ENCODE assay signal across 1 cellular context in the genomic region with DNA sequence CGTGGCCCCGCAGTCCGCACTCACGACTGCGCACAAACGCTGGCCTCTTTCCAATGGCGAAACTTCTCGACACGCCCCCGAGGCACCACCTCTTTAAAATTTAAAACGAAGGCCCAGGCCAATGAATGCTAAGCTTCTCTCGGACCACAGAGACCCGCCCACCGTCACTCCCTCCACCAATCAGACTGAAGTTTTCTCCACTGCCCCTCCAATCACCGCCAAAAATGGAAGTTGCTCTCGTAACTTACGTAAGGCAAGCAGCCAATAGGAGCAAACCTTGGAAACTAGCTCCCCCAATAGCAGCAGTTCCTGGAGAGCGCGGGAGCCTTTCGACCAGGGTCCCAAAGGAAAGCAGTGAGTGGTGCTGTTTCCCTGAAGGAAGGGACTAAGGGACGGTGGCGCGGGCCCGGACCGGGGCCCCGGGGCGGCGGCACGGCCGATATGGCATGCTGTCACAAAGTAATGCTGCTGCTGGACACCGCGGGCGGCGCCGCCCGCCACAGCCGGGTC.
TF ChIP-seq lines count a peak whose summit lies in the region.

A gene with protein sequence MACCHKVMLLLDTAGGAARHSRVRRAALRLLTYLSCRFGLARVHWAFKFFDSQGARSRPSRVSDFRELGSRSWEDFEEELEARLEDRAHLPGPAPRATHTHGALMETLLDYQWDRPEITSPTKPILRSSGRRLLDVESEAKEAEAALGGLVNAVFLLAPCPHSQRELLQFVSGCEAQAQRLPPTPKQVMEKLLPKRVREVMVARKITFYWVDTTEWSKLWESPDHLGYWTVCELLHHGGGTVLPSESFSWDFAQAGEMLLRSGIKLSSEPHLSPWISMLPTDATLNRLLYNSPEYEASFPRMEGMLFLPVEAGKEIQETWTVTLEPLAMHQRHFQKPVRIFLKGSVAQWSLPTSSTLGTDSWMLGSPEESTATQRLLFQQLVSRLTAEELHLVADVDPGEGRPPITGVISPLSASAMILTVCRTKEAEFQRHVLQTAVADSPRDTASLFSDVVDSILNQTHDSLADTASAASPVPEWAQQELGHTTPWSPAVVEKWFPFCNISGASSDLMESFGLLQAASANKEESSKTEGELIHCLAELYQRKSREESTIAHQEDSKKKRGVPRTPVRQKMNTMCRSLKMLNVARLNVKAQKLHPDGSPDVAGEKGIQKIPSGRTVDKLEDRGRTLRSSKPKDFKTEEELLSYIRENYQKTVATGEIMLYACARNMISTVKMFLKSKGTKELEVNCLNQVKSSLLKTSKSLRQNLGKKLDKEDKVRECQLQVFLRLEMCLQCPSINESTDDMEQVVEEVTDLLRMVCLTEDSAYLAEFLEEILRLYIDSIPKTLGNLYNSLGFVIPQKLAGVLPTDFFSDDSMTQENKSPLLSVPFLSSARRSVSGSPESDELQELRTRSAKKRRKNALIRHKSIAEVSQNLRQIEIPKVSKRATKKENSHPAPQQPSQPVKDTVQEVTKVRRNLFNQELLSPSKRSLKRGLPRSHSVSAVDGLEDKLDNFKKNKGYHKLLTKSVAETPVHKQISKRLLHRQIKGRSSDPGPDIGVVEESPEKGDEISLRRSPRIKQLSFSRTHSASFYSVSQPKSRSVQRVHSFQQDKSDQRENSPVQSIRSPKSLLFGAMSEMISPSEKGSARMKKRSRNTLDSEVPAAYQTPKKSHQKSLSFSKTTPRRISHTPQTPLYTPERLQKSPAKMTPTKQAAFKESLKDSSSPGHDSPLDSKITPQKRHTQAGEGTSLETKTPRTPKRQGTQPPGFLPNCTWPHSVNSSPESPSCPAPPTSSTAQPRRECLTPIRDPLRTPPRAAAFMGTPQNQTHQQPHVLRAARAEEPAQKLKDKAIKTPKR (N-terminal part only) (plus strand): TSS at position 324 of the 510 bp plus-strand sequence. CDS start 118 bp downstream, at position 442.

TF ChIP-seq in GM12878, 131 proteins besides CTCF, POLR2A, EP300 and RAD21 (continued from another document):
- TF ChIP-seq ATF2 (IDR thresholded peaks at IDR 0.05; ENCODE audit: low read length), result no peak
- no peak for TF ChIP-seq ATF7 (IDR thresholded peaks at IDR 0.05; ENCODE audit: low read depth)
- TF ChIP-seq PAX5 (IDR thresholded peaks at IDR 0.05; ENCODE audit: borderline replicate concordance, low read depth, low read length), result 0 out of 2 replicates have a peak, but pooled peaks have one; percentile 6
- TF ChIP-seq, protein P1, sequence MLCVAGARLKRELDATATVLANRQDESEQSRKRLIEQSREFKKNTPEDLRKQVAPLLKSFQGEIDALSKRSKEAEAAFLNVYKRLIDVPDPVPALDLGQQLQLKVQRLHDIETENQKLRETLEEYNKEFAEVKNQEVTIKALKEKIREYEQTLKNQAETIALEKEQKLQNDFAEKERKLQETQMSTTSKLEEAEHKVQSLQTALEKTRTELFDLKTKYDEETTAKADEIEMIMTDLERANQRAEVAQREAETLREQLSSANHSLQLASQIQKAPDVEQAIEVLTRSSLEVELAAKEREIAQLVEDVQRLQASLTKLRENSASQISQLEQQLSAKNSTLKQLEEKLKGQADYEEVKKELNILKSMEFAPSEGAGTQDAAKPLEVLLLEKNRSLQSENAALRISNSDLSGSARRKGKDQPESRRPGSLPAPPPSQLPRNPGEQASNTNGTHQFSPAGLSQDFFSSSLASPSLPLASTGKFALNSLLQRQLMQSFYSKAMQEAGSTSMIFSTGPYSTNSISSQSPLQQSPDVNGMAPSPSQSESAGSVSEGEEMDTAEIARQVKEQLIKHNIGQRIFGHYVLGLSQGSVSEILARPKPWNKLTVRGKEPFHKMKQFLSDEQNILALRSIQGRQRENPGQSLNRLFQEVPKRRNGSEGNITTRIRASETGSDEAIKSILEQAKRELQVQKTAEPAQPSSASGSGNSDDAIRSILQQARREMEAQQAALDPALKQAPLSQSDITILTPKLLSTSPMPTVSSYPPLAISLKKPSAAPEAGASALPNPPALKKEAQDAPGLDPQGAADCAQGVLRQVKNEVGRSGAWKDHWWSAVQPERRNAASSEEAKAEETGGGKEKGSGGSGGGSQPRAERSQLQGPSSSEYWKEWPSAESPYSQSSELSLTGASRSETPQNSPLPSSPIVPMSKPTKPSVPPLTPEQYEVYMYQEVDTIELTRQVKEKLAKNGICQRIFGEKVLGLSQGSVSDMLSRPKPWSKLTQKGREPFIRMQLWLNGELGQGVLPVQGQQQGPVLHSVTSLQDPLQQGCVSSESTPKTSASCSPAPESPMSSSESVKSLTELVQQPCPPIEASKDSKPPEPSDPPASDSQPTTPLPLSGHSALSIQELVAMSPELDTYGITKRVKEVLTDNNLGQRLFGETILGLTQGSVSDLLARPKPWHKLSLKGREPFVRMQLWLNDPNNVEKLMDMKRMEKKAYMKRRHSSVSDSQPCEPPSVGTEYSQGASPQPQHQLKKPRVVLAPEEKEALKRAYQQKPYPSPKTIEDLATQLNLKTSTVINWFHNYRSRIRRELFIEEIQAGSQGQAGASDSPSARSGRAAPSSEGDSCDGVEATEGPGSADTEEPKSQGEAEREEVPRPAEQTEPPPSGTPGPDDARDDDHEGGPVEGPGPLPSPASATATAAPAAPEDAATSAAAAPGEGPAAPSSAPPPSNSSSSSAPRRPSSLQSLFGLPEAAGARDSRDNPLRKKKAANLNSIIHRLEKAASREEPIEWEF (IDR thresholded peaks at IDR 0.05; ENCODE audit: insufficient replicate concordance, low read depth, low read length), result no peak
- no peak; the same call in 1 of the 2 replicates for TF ChIP-seq HCFC1 (IDR thresholded peaks at IDR 0.05; ENCODE audit: low read length)
- TF ChIP-seq GABPA (IDR thresholded peaks at IDR 0.05; ENCODE audit: low read depth), result no peak
- TF ChIP-seq ZNF622 (IDR thresholded peaks at IDR 0.05), result no peak
- TF ChIP-seq TARDBP (IDR thresholded peaks at IDR 0.05; ENCODE audit: borderline replicate concordance), result no peak
- TF ChIP-seq TCF7 (IDR thresholded peaks at IDR 0.05; ENCODE audit: borderline replicate concordance), result no peak
- no peak for TF ChIP-seq IKZF2 (IDR thresholded peaks at IDR 0.05)
- no peak for TF ChIP-seq RCOR1 (conservative IDR thresholded peaks at IDR 0.05; ENCODE audit: low read depth, low read length)
- TF ChIP-seq TBL1XR1 (IDR thresholded peaks at IDR 0.05; ENCODE audit: low read depth, low read length), result no peak
- no peak for TF ChIP-seq RELB (IDR thresholded peaks at IDR 0.05; ENCODE audit: low read depth)
